Comparison of ENCODE assay signal across 1 cellular context in the genomic region with DNA sequence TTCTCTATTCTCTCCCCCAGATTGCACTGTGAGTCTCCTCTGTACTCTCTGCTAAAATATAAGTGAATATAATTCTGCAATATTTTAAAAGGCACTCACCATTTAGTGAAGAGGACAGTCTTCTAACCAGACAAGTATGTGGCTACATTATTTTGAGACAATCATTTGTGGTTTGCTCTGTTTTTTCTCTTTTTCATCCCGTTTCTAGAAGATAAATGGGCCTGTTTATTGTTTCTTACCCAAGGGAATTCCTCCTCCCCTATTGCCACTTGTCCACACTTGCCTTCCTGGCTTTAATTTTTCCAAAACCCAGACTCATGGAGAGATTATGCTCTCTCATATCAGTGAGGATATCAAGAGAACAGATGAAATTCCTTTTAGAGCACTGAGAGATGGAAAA.
TF ChIP-seq lines count a peak whose summit lies in the region.

No MANE protein-coding gene starts in this region.

TF ChIP-seq in SK-N-SH, 30 proteins besides CTCF, POLR2A, EP300 and RAD21 (continued from another document):
- TF ChIP-seq SMC3 (IDR thresholded peaks at IDR 0.05; ENCODE audit: low read depth, low read length): no peak
- TF ChIP-seq, protein P1, sequence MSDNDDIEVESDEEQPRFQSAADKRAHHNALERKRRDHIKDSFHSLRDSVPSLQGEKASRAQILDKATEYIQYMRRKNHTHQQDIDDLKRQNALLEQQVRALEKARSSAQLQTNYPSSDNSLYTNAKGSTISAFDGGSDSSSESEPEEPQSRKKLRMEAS (IDR thresholded peaks at IDR 0.05; ENCODE audit: low read depth): no peak
- TF ChIP-seq TAF1 (IDR thresholded peaks at IDR 0.05; ENCODE audit: borderline replicate concordance, low read depth, low read length): no peak
- no peak for TF ChIP-seq MEF2A (IDR thresholded peaks at IDR 0.05; ENCODE audit: borderline replicate concordance, low read depth)
- TF ChIP-seq, protein P2, sequence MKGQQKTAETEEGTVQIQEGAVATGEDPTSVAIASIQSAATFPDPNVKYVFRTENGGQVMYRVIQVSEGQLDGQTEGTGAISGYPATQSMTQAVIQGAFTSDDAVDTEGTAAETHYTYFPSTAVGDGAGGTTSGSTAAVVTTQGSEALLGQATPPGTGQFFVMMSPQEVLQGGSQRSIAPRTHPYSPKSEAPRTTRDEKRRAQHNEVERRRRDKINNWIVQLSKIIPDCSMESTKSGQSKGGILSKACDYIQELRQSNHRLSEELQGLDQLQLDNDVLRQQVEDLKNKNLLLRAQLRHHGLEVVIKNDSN (IDR thresholded peaks at IDR 0.05; ENCODE audit: borderline replicate concordance, low read depth): no peak
